ENCODE assay signal across 15 cellular contexts in the genomic region with DNA sequence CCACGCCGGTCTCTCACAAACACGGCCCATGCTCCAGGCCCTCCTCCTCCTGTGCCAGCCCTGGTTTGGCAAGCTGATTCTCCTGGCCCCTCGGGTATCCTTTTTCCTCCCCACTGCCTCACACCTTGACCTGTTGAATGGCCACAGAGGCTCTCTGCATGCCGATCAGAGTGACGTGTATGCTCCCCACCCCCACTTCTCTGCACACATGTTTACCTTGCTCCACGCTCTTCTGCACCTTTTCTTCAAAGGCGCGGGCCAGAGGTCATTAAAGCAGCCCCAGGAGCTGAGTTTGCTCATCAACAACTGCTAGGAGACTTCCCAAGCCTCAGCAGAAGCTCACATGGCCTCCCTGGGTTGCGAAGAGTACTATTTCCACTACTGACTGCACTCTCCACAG.
DNase-seq lines count a peak whose midpoint lies in the region; ATAC-seq lines count a peak whose summit lies in the region.
"Had no signal": no experiment of that assay in that cellular context is flagged by ENCODE, and none has a peak within 500 bp of the region (broad histone marks: within the 10 kb centered on the region; RNA-seq: fewer than 3 reads in every experiment).

No MANE protein-coding gene starts in this region.

- no peak overlapping the region for H3K4me3 ChIP-seq in skeletal muscle satellite cell (ENCODE audit: low read length)
- H3K4me3 ChIP-seq: A549, heart right ventricle had no signal

- no peak for DNase-seq in T-helper 1 cell
- no peak for DNase-seq in activated CD8-positive, alpha-beta memory T cell treated with anti-CD3 and anti-CD28 coated beads, Interleukin-2, amount 10 ng/mL, durations not matched to agents 7 days and 5 days
- no peak for DNase-seq in epidermal melanocyte (ENCODE audit: insufficient read length, low spot score)
- DNase-seq: heart right ventricle, mammary epithelial cell, NCI-H187, retina, trophoblast cell had no signal

- CTCF ChIA-PET in activated CD8-positive, alpha-beta memory T cell treated with anti-CD3 and anti-CD28 coated beads, Interleukin-2, amount 10 ng/mL, durations not matched to agents 7 days and 5 days (lab: Charles Lee) = no interaction called here

- peak overlapping the region; percentile 47 for H3K4me3 Mint-ChIP-seq in T-helper 1 cell treated with Interleukin-12 subunit alpha and Interleukin-12 subunit beta and Interleukin-4 antibody, amounts not matched to agents 30 μg/mL and 1 μg/mL, for 36 hours
- H3K4me3 Mint-ChIP-seq in activated CD8-positive, alpha-beta memory T cell treated with anti-CD3 and anti-CD28 coated beads, Interleukin-2, amount 10 ng/mL, durations not matched to agents 7 days and 5 days = no peak overlapping the region

- H3K4me1 Mint-ChIP-seq in T-helper 1 cell treated with Interleukin-12 subunit alpha and Interleukin-12 subunit beta and Interleukin-4 antibody, amounts not matched to agents 30 μg/mL and 1 μg/mL, for 36 hours (ENCODE audit: low read depth) = peaks cover 53% of the 10 kb centered on the region
- H3K4me1 Mint-ChIP-seq in activated CD8-positive, alpha-beta memory T cell treated with anti-CD3 and anti-CD28 coated beads, Interleukin-2, amount 10 ng/mL, durations not matched to agents 7 days and 5 days = peaks cover 35% of the 10 kb centered on the region

- H3K9me3 ChIP-seq in skeletal muscle satellite cell (replicated peaks; ENCODE audit: low read length) = no peaks in the 10 kb centered on the region
- H3K9me3 ChIP-seq: A549, heart right ventricle had no signal

- no peaks in the 10 kb centered on the region for H3K27me3 ChIP-seq in skeletal muscle satellite cell (ENCODE audit: control insufficient read depth, insufficient read depth, low read length)
- H3K27me3 ChIP-seq: heart right ventricle had no signal

- peak overlapping the region; percentile 18 for H3K9ac ChIP-seq in skeletal muscle satellite cell (ENCODE audit: low read depth, low read length)

- H3K9me3 Mint-ChIP-seq in T-helper 1 cell treated with Interleukin-12 subunit alpha and Interleukin-12 subunit beta and Interleukin-4 antibody, amounts not matched to agents 30 μg/mL and 1 μg/mL, for 36 hours = no peaks in the 10 kb centered on the region
- no peaks in the 10 kb centered on the region for H3K9me3 Mint-ChIP-seq in activated CD8-positive, alpha-beta memory T cell treated with anti-CD3 and anti-CD28 coated beads, Interleukin-2, amount 10 ng/mL, durations not matched to agents 7 days and 5 days (ENCODE audit: low read depth)

- H3K27me3 Mint-ChIP-seq in T-helper 1 cell treated with Interleukin-12 subunit alpha and Interleukin-12 subunit beta and Interleukin-4 antibody, amounts not matched to agents 30 μg/mL and 1 μg/mL, for 36 hours (ENCODE audit: low read depth) = no peaks in the 10 kb centered on the region
- H3K27me3 Mint-ChIP-seq in activated CD8-positive, alpha-beta memory T cell treated with anti-CD3 and anti-CD28 coated beads, Interleukin-2, amount 10 ng/mL, durations not matched to agents 7 days and 5 days = no peaks in the 10 kb centered on the region

- H3K4me2 ChIP-seq in skeletal muscle satellite cell (ENCODE audit: low read length) = no peak overlapping the region
- H3K4me2 ChIP-seq: A549 had no signal

- peaks cover 42% of the 10 kb centered on the region for H3K4me1 ChIP-seq in skeletal muscle satellite cell (ENCODE audit: control insufficient read depth, insufficient read depth, low read length)

- peaks cover 26% of the 10 kb centered on the region for H3K36me3 Mint-ChIP-seq in T-helper 1 cell treated with Interleukin-12 subunit alpha and Interleukin-12 subunit beta and Interleukin-4 antibody, amounts not matched to agents 30 μg/mL and 1 μg/mL, for 36 hours (ENCODE audit: low read depth)
- peaks cover 7% of the 10 kb centered on the region for H3K36me3 Mint-ChIP-seq in activated CD8-positive, alpha-beta memory T cell treated with anti-CD3 and anti-CD28 coated beads, Interleukin-2, amount 10 ng/mL, durations not matched to agents 7 days and 5 days

- no peaks in the 10 kb centered on the region for H3K36me3 ChIP-seq in skeletal muscle satellite cell (ENCODE audit: insufficient read depth, low read length)
- H3K36me3 ChIP-seq: heart right ventricle had no signal

- H3K27ac Mint-ChIP-seq in T-helper 1 cell treated with Interleukin-12 subunit alpha and Interleukin-12 subunit beta and Interleukin-4 antibody, amounts not matched to agents 30 μg/mL and 1 μg/mL, for 36 hours = peak overlapping the region; percentile 79
- H3K27ac Mint-ChIP-seq in activated CD8-positive, alpha-beta memory T cell treated with anti-CD3 and anti-CD28 coated beads, Interleukin-2, amount 10 ng/mL, durations not matched to agents 7 days and 5 days = peak overlapping the region; percentile 52

- ATAC-seq in HG02884 (IDR thresholded peaks at IDR 0.05; ENCODE audit: unreplicated experiment) = peak; percentile 32
- no peak for ATAC-seq in activated CD8-positive, alpha-beta memory T cell treated with anti-CD3 and anti-CD28 coated beads, Interleukin-2, amount 10 ng/mL, durations not matched to agents 7 days and 5 days
- ATAC-seq in HG03354 (IDR thresholded peaks at IDR 0.05; ENCODE audit: poor library complexity, severe bottlenecking, unreplicated experiment) = no peak
- no peak for ATAC-seq in GM21515 (IDR thresholded peaks at IDR 0.05; ENCODE audit: unreplicated experiment)
- ATAC-seq: A549; activated CD4-positive, CD25-positive, alpha-beta regulatory T cell treated with anti-CD3 and anti-CD28 coated beads, Interleukin-2, amount 50 U/mL, for 24 hours; heart right ventricle had no signal
